ENCODE assay signal across 20 cellular contexts in the genomic region with DNA sequence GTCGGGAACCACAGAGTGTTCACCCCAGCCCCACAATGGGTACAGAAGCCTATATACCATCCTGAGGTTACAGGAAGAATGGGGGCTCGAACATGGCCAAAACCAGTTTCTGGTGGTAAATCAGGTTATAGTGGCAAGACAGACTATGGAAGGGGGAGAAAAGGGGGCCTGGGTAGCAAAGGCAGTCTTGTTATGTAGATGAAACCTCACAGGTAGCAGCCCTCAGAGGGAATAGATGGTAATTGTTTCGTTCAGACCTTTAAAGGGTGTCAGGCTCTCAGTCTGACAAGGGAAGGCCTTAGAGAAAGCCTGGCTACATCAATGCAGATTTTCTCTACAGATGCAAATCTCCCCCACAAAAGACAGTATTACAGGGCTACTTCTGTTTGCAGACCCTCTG. TPM values are rescaled to one million over a fixed set of nuclear protein-coding genes. Genes with fewer than 3 reads are reported as not detected.
DNase-seq lines count a peak whose midpoint lies in the region; ATAC-seq, FAIRE-seq and TF ChIP-seq lines count a peak whose summit lies in the region.
"Had no signal": no experiment of that assay in that cellular context is flagged by ENCODE, and none has a peak within 500 bp of the region (broad histone marks: within the 10 kb centered on the region; RNA-seq: fewer than 3 reads in every experiment).

No MANE protein-coding gene starts in this region.

- CTCF ChIA-PET in CD4-positive, alpha-beta T cell (lab: Charles Lee) = no interaction called here
- CTCF ChIA-PET in endothelial cell of umbilical vein (lab: Charles Lee) = interaction anchor here (1.1 kb wide), 1 partner anchor 77 kb away, joined by 3 read pairs; a partner anchor contains a TSS

- BruUV-seq in endothelial cell of umbilical vein (replicated peaks; lab: Mats Ljungman, UMichigan) = TSS peak; percentile 2

- FAIRE-seq in endothelial cell of umbilical vein (lab: Jason Lieb, UNC) = no peak
- FAIRE-seq: A549, G401.6, HepG2 had no signal

- no peak overlapping the region for H3K27ac ChIP-seq in CD4-positive, alpha-beta T cell (ENCODE audit: low read depth, low read length)
- H3K27ac ChIP-seq in HUES6 (ENCODE audit: low read depth, low read length) = no peak overlapping the region
- H3K27ac ChIP-seq in endothelial cell of umbilical vein (ENCODE audit: insufficient read depth, low read depth, low read length) = no peak overlapping the region
- H3K27ac ChIP-seq: A549 had no signal

- peaks cover 22% of the 10 kb centered on the region for H3K79me2 ChIP-seq in endothelial cell of umbilical vein (ENCODE audit: control insufficient read depth, insufficient read depth, low read length)

- peak overlapping the region; percentile 18 for H3K27ac Mint-ChIP-seq in CD4-positive, alpha-beta T cell
- H3K27ac Mint-ChIP-seq in nephron = peak overlapping the region in 1 of 3 experiments; percentile 33
- H3K27ac Mint-ChIP-seq: HFFc6 had no signal

- no peak for TF ChIP-seq CTCF in CD4-positive, alpha-beta T cell (IDR thresholded peaks at IDR 0.05)
- TF ChIP-seq CTCF in endothelial cell of umbilical vein (IDR thresholded peaks at IDR 0.05; ENCODE audit: extremely low read depth in 1 of 2, insufficient read depth in 1 of 2, low read depth in 1 of 2, low read length in 2 of 2) = no peak
- no peak for TF ChIP-seq CTCF in nephron (IDR thresholded peaks at IDR 0.05; ENCODE audit: unreplicated experiment in 3 of 3)

- no peak for DNase-seq in CD4-positive, alpha-beta T cell
- DNase-seq in endothelial cell of umbilical vein (ENCODE audit: low read depth, low spot score) (no peak), NCI-H524 treated with DMSO at 0.1 percent for 48 hours (lab: John Stamatoyannopoulos, UW) (no peak), posterior vena cava (ENCODE audit: low spot score) (no peak)
- DNase-seq: DMS79 treated with DMSO at 0.1 percent for 48 hours, HFFc6, NCI-H1105 treated with DMSO at 0.1 percent for 48 hours, NCI-H1930, NCI-H2171, NCI-H446 treated with DMSO at 0.1 percent for 48 hours, NCI-H774, Right ventricle myocardium superior had no signal

- H3K4me3 ChIP-seq in HUES6 (ENCODE audit: low read depth, low read length) (peak overlapping the region; percentile 17; the same call in 1 of the 2 replicates), endothelial cell of umbilical vein (replicated peaks in 1 of 3; ENCODE audit: insufficient read depth in 1 of 3, low read depth in 1 of 3, low read length in 3 of 3) (no peak overlapping the region)
- H3K4me3 ChIP-seq: A549 had no signal

- no peak overlapping the region for H3K9ac ChIP-seq in HUES6 (ENCODE audit: low read length)
- H3K9ac ChIP-seq in endothelial cell of umbilical vein (replicated peaks; ENCODE audit: extremely low read depth, insufficient read depth, low read length) = no peak overlapping the region

- H3K4me3 Mint-ChIP-seq in CD4-positive, alpha-beta T cell = peak overlapping the region; percentile 48
- H3K4me3 Mint-ChIP-seq in nephron = peak overlapping the region; percentile 48 to 66 (median 59)
- H3K4me3 Mint-ChIP-seq: CD14-positive monocyte, HFFc6 had no signal

- no peak for TF ChIP-seq POLR2A in endothelial cell of umbilical vein (IDR thresholded peaks at IDR 0.05; ENCODE audit: low read depth, low read length)

- H3K4me2 ChIP-seq in endothelial cell of umbilical vein (ENCODE audit: insufficient read depth, low read length) = no peak overlapping the region
- H3K4me2 ChIP-seq: A549 had no signal

- H3K4me1 ChIP-seq in HUES6 (ENCODE audit: control insufficient read depth, insufficient read depth, low read length) (peaks cover 44% of the 10 kb centered on the region), endothelial cell of umbilical vein (ENCODE audit: control insufficient read depth, extremely low read depth, insufficient read depth, low read length) (peaks cover 9% of the 10 kb centered on the region)

- H3K9me3 Mint-ChIP-seq in CD4-positive, alpha-beta T cell = no peaks in the 10 kb centered on the region
- no peaks in the 10 kb centered on the region for H3K9me3 Mint-ChIP-seq in nephron
- H3K9me3 Mint-ChIP-seq: CD14-positive monocyte, HFFc6 had no signal

- H3K9me3 ChIP-seq in CD4-positive, alpha-beta T cell (ENCODE audit: control insufficient read depth, low read length) = no peaks in the 10 kb centered on the region
- H3K9me3 ChIP-seq in HUES6 (ENCODE audit: control insufficient read depth, insufficient read depth, low read depth, low read length) (no peaks in the 10 kb centered on the region), endothelial cell of umbilical vein (replicated peaks; ENCODE audit: control insufficient read depth, insufficient read depth, low read length) (no peaks in the 10 kb centered on the region)
- H3K9me3 ChIP-seq: A549 had no signal

- no peak overlapping the region for H2AFZ ChIP-seq in endothelial cell of umbilical vein (ENCODE audit: low read depth, low read length)

- ATAC-seq in CD4-positive, alpha-beta T cell (ENCODE audit: poor library complexity) = no peak
- no peak for ATAC-seq in HG03097 (IDR thresholded peaks at IDR 0.05; ENCODE audit: low FRiP score, unreplicated experiment)
- ATAC-seq: A549, HepG2, Panc1 had no signal

- H3K27me3 ChIP-seq in CD4-positive, alpha-beta T cell (ENCODE audit: control insufficient read depth, insufficient read depth, low read length) = no peaks in the 10 kb centered on the region
- no peaks in the 10 kb centered on the region for H3K27me3 ChIP-seq in HUES6 (ENCODE audit: control insufficient read depth, insufficient read depth, low read length)
- H3K27me3 ChIP-seq in endothelial cell of umbilical vein (ENCODE audit: control insufficient read depth in 2 of 2, insufficient read depth in 2 of 2, low read length in 2 of 2) = no peaks in the 10 kb centered on the region

- H3K36me3 ChIP-seq in HUES6 (ENCODE audit: control insufficient read depth, insufficient read depth, low read length) (peaks cover 46% of the 10 kb centered on the region), endothelial cell of umbilical vein (ENCODE audit: control insufficient read depth in 2 of 2, extremely low read depth in 1 of 2, insufficient read depth in 2 of 2, low read length in 2 of 2) (peaks cover 5 to 33% of the 10 kb centered on the region in 2 experiments)

- H4K20me1 ChIP-seq in endothelial cell of umbilical vein (replicated peaks; ENCODE audit: control insufficient read depth, extremely low read depth, insufficient read depth, low read length) = no peaks in the 10 kb centered on the region

- intact Hi-C loops in CD4-positive, alpha-beta T cell (cut with DNase I, micrococcal nuclease) = no loop called here
- intact Hi-C loops in endothelial cell of umbilical vein (cut with micrococcal nuclease) = no loop called here
- intact Hi-C loops in posterior vena cava (cut with DNase I) = no loop called here

- dilution Hi-C loops in endothelial cell of umbilical vein (cut with MboI; ENCODE audit: extremely low pct_ligation_motif_present, low sequenced_read_pairs) = no loop called here

- no peaks in the 10 kb centered on the region for H3K27me3 Mint-ChIP-seq in CD4-positive, alpha-beta T cell
- no peaks in the 10 kb centered on the region for H3K27me3 Mint-ChIP-seq in nephron (ENCODE audit: low read depth)

- no peaks in the 10 kb centered on the region for H3K9me1 ChIP-seq in endothelial cell of umbilical vein (replicated peaks; ENCODE audit: control insufficient read depth, extremely low read depth, insufficient read depth, low read length)

- peaks cover 15% of the 10 kb centered on the region for H3K4me1 Mint-ChIP-seq in CD4-positive, alpha-beta T cell (ENCODE audit: low read depth)
- peaks cover 11% of the 10 kb centered on the region for H3K4me1 Mint-ChIP-seq in nephron

- POLR2A ChIA-PET in CD4-positive, alpha-beta T cell (lab: Charles Lee) = no interaction called here
- POLR2A ChIA-PET in endothelial cell of umbilical vein (lab: Charles Lee) = no interaction called here

- peaks cover 53% of the 10 kb centered on the region for H3K36me3 Mint-ChIP-seq in CD4-positive, alpha-beta T cell (ENCODE audit: low read depth)
- peaks cover 35% of the 10 kb centered on the region for H3K36me3 Mint-ChIP-seq in nephron (ENCODE audit: low read depth)

TF ChIP-seq in endothelial cell of umbilical vein, 7 proteins besides CTCF, POLR2A, EP300 and RAD21 (continues in another document):
- no peak for TF ChIP-seq POLR2AphosphoS5 (IDR thresholded peaks at IDR 0.05; ENCODE audit: insufficient read depth, low read depth, low read length)

RNA-seq across cellular contexts. Expression of a gene that starts 3.4 kb away (rescaled TPM):
- 10 to 100 TPM; 80.3 to 83.2 TPM for total RNA-seq in CD4-positive, alpha-beta T cell
- 201 and 217 TPM in 2 replicates for total RNA-seq in endothelial cell of umbilical vein
- polyA plus RNA-seq in endothelial cell of umbilical vein = 218 and 293 TPM in 2 replicates
- polyA plus RNA-seq in endothelial cell of umbilical vein (2011; cell fraction: cytosol; rRNA removed) = 104 and 130 TPM in 2 replicates
- polyA plus RNA-seq in endothelial cell of umbilical vein (2011; cell fraction: nucleus; rRNA removed) = 220 and 267 TPM in 2 replicates
- 180 and 197 TPM in 2 replicates for polyA plus RNA-seq in endothelial cell of umbilical vein (2012)
- polyA minus RNA-seq in endothelial cell of umbilical vein = 155 and 183 TPM in 2 replicates
- 76.0 TPM for polyA minus RNA-seq in endothelial cell of umbilical vein (2011; cell fraction: cytosol; rRNA and poly(A)+ RNA removed)
- polyA minus RNA-seq in endothelial cell of umbilical vein (2011; cell fraction: nucleus; rRNA and poly(A)+ RNA removed) = 79.3 and 107 TPM in 2 replicates
- total RNA-seq in posterior vena cava = 100 to 1,000 TPM; 142 to 144 TPM

RNA-seq across cellular contexts. Expression of a gene that starts 15.1 kb away (rescaled TPM):
- not detected for total RNA-seq in CD4-positive, alpha-beta T cell
- not detected in 2 replicates for total RNA-seq in endothelial cell of umbilical vein
- polyA plus RNA-seq in endothelial cell of umbilical vein = not detected in 2 replicates
- not detected in 2 replicates for polyA plus RNA-seq in endothelial cell of umbilical vein (2011; cell fraction: cytosol; rRNA removed)
- not detected in 2 replicates for polyA plus RNA-seq in endothelial cell of umbilical vein (2011; cell fraction: nucleus; rRNA removed)
- polyA plus RNA-seq in endothelial cell of umbilical vein (2012) = not detected in 2 replicates
- polyA minus RNA-seq in endothelial cell of umbilical vein = 0.40 TPM in 1 of 2 replicates, not detected in the other
- polyA minus RNA-seq in endothelial cell of umbilical vein (2011; cell fraction: cytosol; rRNA and poly(A)+ RNA removed) = not detected
- polyA minus RNA-seq in endothelial cell of umbilical vein (2011; cell fraction: nucleus; rRNA and poly(A)+ RNA removed) = not detected in 2 replicates
- total RNA-seq in posterior vena cava = not detected
- total RNA-seq: HFFc6, Right ventricle myocardium superior had no signal
- polyA plus RNA-seq: A549 had no signal

RNA-seq across cellular contexts. Expression of a gene that starts 50.8 kb away (rescaled TPM):
- total RNA-seq in CD4-positive, alpha-beta T cell = 10 to 100 TPM; 89.1 to 96.8 TPM
- total RNA-seq in endothelial cell of umbilical vein (34.5 and 36.0 TPM in 2 replicates), posterior vena cava (10 to 100 TPM; 52.7 to 57.0 TPM)
- 39.1 and 45.1 TPM in 2 replicates for polyA plus RNA-seq in endothelial cell of umbilical vein
- polyA plus RNA-seq in endothelial cell of umbilical vein (2011; cell fraction: cytosol; rRNA removed) = 21.1 and 23.8 TPM in 2 replicates
- polyA plus RNA-seq in endothelial cell of umbilical vein (2011; cell fraction: nucleus; rRNA removed) = 66.5 and 85.9 TPM in 2 replicates
- polyA plus RNA-seq in endothelial cell of umbilical vein (2012) = 23.8 and 26.9 TPM in 2 replicates
- polyA minus RNA-seq in endothelial cell of umbilical vein = 119 and 128 TPM in 2 replicates
- 19.5 TPM for polyA minus RNA-seq in endothelial cell of umbilical vein (2011; cell fraction: cytosol; rRNA and poly(A)+ RNA removed)
- 29.6 and 50.5 TPM in 2 replicates for polyA minus RNA-seq in endothelial cell of umbilical vein (2011; cell fraction: nucleus; rRNA and poly(A)+ RNA removed)
